Comparison of ENCODE assay signal across 8 cellular contexts in the genomic region with DNA sequence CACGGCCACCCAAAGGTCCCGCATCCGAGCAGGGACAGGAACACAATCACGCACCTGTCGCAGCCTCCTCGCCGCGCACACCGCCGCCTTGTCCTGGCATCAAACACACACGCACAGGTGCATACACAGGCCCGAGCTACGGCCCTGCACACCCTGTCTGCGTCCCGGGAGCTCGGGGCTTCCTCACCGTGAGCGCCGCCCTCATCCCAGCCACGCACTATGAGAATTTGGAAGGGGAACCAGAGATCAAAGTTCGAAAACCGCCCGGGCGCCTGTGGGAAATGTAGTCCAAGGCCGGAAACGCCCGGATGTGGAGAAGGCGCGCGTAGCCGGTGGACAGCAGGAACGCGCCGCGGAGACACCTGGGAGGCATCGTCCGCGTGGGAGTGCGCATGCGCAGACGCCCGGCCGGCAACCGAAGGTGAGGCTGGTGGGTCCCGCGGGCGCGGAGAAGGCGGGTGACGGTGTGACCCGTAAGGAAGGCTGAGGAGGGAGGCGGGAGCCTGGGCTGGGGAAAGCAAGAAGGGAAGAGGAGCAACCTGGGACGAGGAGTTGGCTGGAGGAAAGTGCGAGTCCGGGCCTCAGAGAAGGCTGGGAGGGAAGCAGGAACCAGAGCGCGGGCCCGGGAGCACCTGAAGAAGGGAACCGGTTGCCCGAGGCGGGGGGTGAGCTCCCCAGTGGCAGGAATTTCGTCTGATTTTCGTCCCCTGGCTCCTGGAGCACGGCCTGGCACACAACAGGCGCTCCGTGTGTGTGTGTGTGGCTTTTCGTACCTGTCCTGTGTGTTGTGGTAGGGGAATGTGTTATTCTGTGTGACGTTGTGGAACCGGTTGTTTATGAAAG. TPM values are rescaled to one million over a fixed set of nuclear protein-coding genes. Genes with fewer than 3 reads are reported as not detected.
A peak's percentile ranks its signal among the peaks of the same experiment; 100 is the strongest.
DNase-seq lines count a peak whose midpoint lies in the region; ATAC-seq and TF ChIP-seq lines count a peak whose summit lies in the region.

A gene (plus strand): TSS at position 399 of the 843 bp plus-strand sequence. CDS start 7,256 bp downstream, outside the sequence.

- peaks cover 2% of the 10 kb centered on the region for H3K9me3 ChIP-seq in vagina

- H3K4me1 ChIP-seq in vagina: peaks cover 23% of the 10 kb centered on the region

- no peaks in the 10 kb centered on the region for H3K27me3 ChIP-seq in vagina

- peak within 1 kb of the TSS; percentile 4 for H3K27ac ChIP-seq in vagina

- TF ChIP-seq CTCF in astrocyte of the cerebellum (IDR thresholded peaks at IDR 0.05; ENCODE audit: low read depth, low read length, missing control alignments): no peak
- no peak for TF ChIP-seq CTCF in vagina (IDR thresholded peaks at IDR 0.05)

- intact Hi-C loops in vagina (cut with DNase I): no loop called here

- peaks cover 0 to 39% of the 10 kb centered on the region in 2 donors for H3K36me3 ChIP-seq in vagina

- H3K4me3 ChIP-seq in astrocyte of the cerebellum (ENCODE audit: low read depth, low read length) (peak within 1 kb of the TSS; percentile 91), vagina (peak within 1 kb of the TSS; percentile 56 to 63)

- TF ChIP-seq POLR2A in GM15510 (IDR thresholded peaks at IDR 0.05; ENCODE audit: borderline replicate concordance, extremely low read depth, insufficient read length): peak; percentile 91
- peak in 1 of 2 donors; percentile 25 for TF ChIP-seq POLR2A in vagina (IDR thresholded peaks at IDR 0.05)

- ATAC-seq in HG02884 (IDR thresholded peaks at IDR 0.05; ENCODE audit: unreplicated experiment): peak; percentile 73

- in situ Hi-C loops in astrocyte of the cerebellum (cut with HindIII; ENCODE audit: low sequenced_read_pairs): no loop called here

- H3K9me3 Mint-ChIP-seq in T-helper 2 cell treated with Interferon-gamma antibody and Interleukin-4, amounts not matched to agents 5 μg/mL and 100 μg/mL, for 36 hours: peaks cover 49% of the 10 kb centered on the region

- H3K4me1 Mint-ChIP-seq in T-helper 2 cell treated with Interferon-gamma antibody and Interleukin-4, amounts not matched to agents 5 μg/mL and 100 μg/mL, for 36 hours (ENCODE audit: low read depth): peaks cover 16% of the 10 kb centered on the region

- peak within 1 kb of the TSS; percentile 92 for H3K27ac Mint-ChIP-seq in T-helper 2 cell treated with Interferon-gamma antibody and Interleukin-4, amounts not matched to agents 5 μg/mL and 100 μg/mL, for 36 hours

- H3K36me3 Mint-ChIP-seq in T-helper 2 cell treated with Interferon-gamma antibody and Interleukin-4, amounts not matched to agents 5 μg/mL and 100 μg/mL, for 36 hours (ENCODE audit: low read depth): peaks cover 64% of the 10 kb centered on the region

- no peaks in the 10 kb centered on the region for H3K27me3 Mint-ChIP-seq in T-helper 2 cell treated with Interferon-gamma antibody and Interleukin-4, amounts not matched to agents 5 μg/mL and 100 μg/mL, for 36 hours (ENCODE audit: low read depth)

- DNase-seq in NCI-H187 treated with DMSO at 0.1 percent for 48 hours (lab: John Stamatoyannopoulos, UW) (peak; percentile 83), astrocyte of the cerebellum (ENCODE audit: low read depth) (peak; percentile 89), hepatic stellate cell (ENCODE audit: low spot score) (peak; percentile 98), putamen (ENCODE audit: low spot score) (peak; percentile 95), vagina (ENCODE audit: extremely low spot score in 2 of 2) (peak; percentile 91 to 99)
- peak; percentile 98 for DNase-seq in T-helper 2 cell treated with Interferon-gamma antibody and Interleukin-4, amounts not matched to agents 5 μg/mL and 100 μg/mL, for 36 hours (ENCODE audit: low spot score)

- H3K4me3 Mint-ChIP-seq in T-helper 2 cell treated with Interferon-gamma antibody and Interleukin-4, amounts not matched to agents 5 μg/mL and 100 μg/mL, for 36 hours: peak within 1 kb of the TSS; percentile 98

RNA-seq across cellular contexts. Expression of the gene that starts here (rescaled TPM):
- total RNA-seq in vagina: 8.3 TPM

Comparison
In these comparisons a context has a peak if more than half of its experiments do, and no peak if none do; other contexts are left out.
1. Peak in every context shown above with its lines: DNase-seq, ATAC-seq, H3K4me3 ChIP-seq and H3K27ac ChIP-seq.